In genomic region chr5:171312129-171312819, GRCh38 we compare ENCODE assay signal across 12 cellular contexts. TPM values are rescaled to one million over a fixed set of nuclear protein-coding genes. Genes with fewer than 3 reads are reported as not detected.
DNase-seq lines count a peak whose midpoint lies in the region; ATAC-seq and TF ChIP-seq lines count a peak whose summit lies in the region.
"Had no signal": no experiment of that assay in that cellular context is flagged by ENCODE, and none has a peak within 500 bp of the region (broad histone marks: within the 10 kb centered on the region; RNA-seq: fewer than 3 reads in every experiment).

No MANE protein-coding gene starts in this region.

- intact Hi-C loops in dorsolateral prefrontal cortex (cut with DNase I) = no loop called here

- H3K36me3 Mint-ChIP-seq in neural crest cell (ENCODE audit: low read depth) = peaks cover 4% of the 10 kb centered on the region

- H3K27me3 ChIP-seq in BLaER1 treated with 17β-estradiol and CSF1 and Interleukin-3, amounts not matched to agents 10 nM and 100 nM = peaks cover 49 to 78% (median 68%) of the 10 kb centered on the region in 11 experiments
- peaks cover 100% of the 10 kb centered on the region for H3K27me3 ChIP-seq in H7 (ENCODE audit: control insufficient read depth, insufficient read depth, low read length)
- peaks cover 34 to 100% (median 98%) of the 10 kb centered on the region in 45 donors for H3K27me3 ChIP-seq in dorsolateral prefrontal cortex
- peaks cover 39% of the 10 kb centered on the region for H3K27me3 ChIP-seq in effector memory CD4-positive, alpha-beta T cell (replicated peaks; ENCODE audit: control insufficient read depth, insufficient read depth, low read length, poor library complexity, severe bottlenecking)

- H3K27ac Mint-ChIP-seq in neural crest cell (ENCODE audit: unreplicated experiment) = no peak overlapping the region

- H3K9ac ChIP-seq in BLaER1 treated with 17β-estradiol and CSF1 and Interleukin-3, amounts not matched to agents 10 nM and 100 nM = no peak overlapping the region
- H3K9ac ChIP-seq: KMS-11 had no signal

- peaks cover 92% of the 10 kb centered on the region for H3K27me3 Mint-ChIP-seq in neural crest cell (ENCODE audit: low read depth)

- no peaks in the 10 kb centered on the region for H4K20me1 ChIP-seq in BLaER1 treated with 17β-estradiol and CSF1 and Interleukin-3, amounts not matched to agents 10 nM and 100 nM

- no peak for ATAC-seq in GM21360 (IDR thresholded peaks at IDR 0.05; ENCODE audit: unreplicated experiment)

- H3K4me3 ChIP-seq in BLaER1 treated with 17β-estradiol and CSF1 and Interleukin-3, amounts not matched to agents 10 nM and 100 nM = peak overlapping the region in 6 of 10 experiments; percentile 2 to 47 (median 30); a peak in 9 of 20 replicates
- H3K4me3 ChIP-seq in H7 (ENCODE audit: insufficient read depth, low read depth, low read length) = peak overlapping the region; percentile 26; the same call in 1 of the 2 replicates
- H3K4me3 ChIP-seq in dorsolateral prefrontal cortex = peak overlapping the region in 38 of 59 donors; percentile 2 to 53 (median 28)
- no peak overlapping the region for H3K4me3 ChIP-seq in effector memory CD4-positive, alpha-beta T cell (ENCODE audit: insufficient read depth, low read depth, low read length, poor library complexity, severe bottlenecking)

- DNase-seq in H7 = peak; percentile 81
- peak in 1 of 10 donors; percentile 58 for DNase-seq in dorsolateral prefrontal cortex
- DNase-seq in neural crest cell (ENCODE audit: low read depth, low spot score) = no peak
- no peak for DNase-seq in effector memory CD4-positive, alpha-beta T cell
- DNase-seq in middle frontal gyrus (ENCODE audit: extremely low spot score, low spot score) = no peak
- no peak for DNase-seq in midbrain (lab: John Stamatoyannopoulos, UW)
- DNase-seq: activated CD4-positive, CD25-positive, alpha-beta regulatory T cell; EL had no signal

- no peak overlapping the region for H3K4me2 ChIP-seq in BLaER1 treated with 17β-estradiol and CSF1 and Interleukin-3, amounts not matched to agents 10 nM and 100 nM
- H3K4me2 ChIP-seq: KMS-11 had no signal

- H3K4me3 Mint-ChIP-seq in neural crest cell = peak overlapping the region; percentile 36

- peaks cover 16% of the 10 kb centered on the region for H3K4me1 Mint-ChIP-seq in neural crest cell

- no peaks in the 10 kb centered on the region for H3K9me3 Mint-ChIP-seq in neural crest cell

- H3K4me1 ChIP-seq in BLaER1 treated with 17β-estradiol and CSF1 and Interleukin-3, amounts not matched to agents 10 nM and 100 nM = no peaks in the 10 kb centered on the region
- peaks cover 22% of the 10 kb centered on the region for H3K4me1 ChIP-seq in effector memory CD4-positive, alpha-beta T cell (ENCODE audit: control insufficient read depth, insufficient read depth, low read length, poor library complexity, severe bottlenecking)

- H3K9me3 ChIP-seq in BLaER1 treated with 17β-estradiol and CSF1 and Interleukin-3, amounts not matched to agents 10 nM and 100 nM (replicated peaks in 1 of 11) = peaks cover 95 to 99% (median 97%) of the 10 kb centered on the region in 11 experiments
- no peaks in the 10 kb centered on the region for H3K9me3 ChIP-seq in effector memory CD4-positive, alpha-beta T cell (ENCODE audit: control insufficient read depth, low read length)

- peaks cover 0 to 7% (median 0%) of the 10 kb centered on the region in 11 experiments; a peak in 1 of 22 replicates for H3K36me3 ChIP-seq in BLaER1 treated with 17β-estradiol and CSF1 and Interleukin-3, amounts not matched to agents 10 nM and 100 nM
- no peaks in the 10 kb centered on the region for H3K36me3 ChIP-seq in H7 (replicated peaks; ENCODE audit: control insufficient read depth, insufficient read depth, low read length)
- H3K36me3 ChIP-seq in effector memory CD4-positive, alpha-beta T cell (ENCODE audit: control insufficient read depth, insufficient read depth, low read length) = no peaks in the 10 kb centered on the region

- TF ChIP-seq CTCF in dorsolateral prefrontal cortex (IDR thresholded peaks at IDR 0.05 in 54 of 56, conservative IDR thresholded peaks at IDR 0.05 in 2 of 56; ENCODE audit: low read depth in 1 of 56, partially characterized antibody in 56 of 56) = no peak
- no peak for TF ChIP-seq CTCF in neural crest cell (conservative IDR thresholded peaks at IDR 0.05)

- H3K27ac ChIP-seq in BLaER1 treated with 17β-estradiol and CSF1 and Interleukin-3, amounts not matched to agents 10 nM and 100 nM = no peak overlapping the region
- peak overlapping the region in 1 of 59 donors; percentile 80 for H3K27ac ChIP-seq in dorsolateral prefrontal cortex
- no peak overlapping the region for H3K27ac ChIP-seq in effector memory CD4-positive, alpha-beta T cell (ENCODE audit: insufficient read depth, low read length, poor library complexity, severe bottlenecking)
- H3K27ac ChIP-seq: KMS-11 had no signal

RNA-seq across cellular contexts. Expression of gene TLX3, which starts 3.2 kb away (rescaled TPM):
- not detected in 2 replicates for total RNA-seq in H7 (2014; rRNA removed; shearing (Covaris generic))
- total RNA-seq in dorsolateral prefrontal cortex (not detected), neural crest cell (0.51 and 0.52 TPM in 2 replicates)
- total RNA-seq: renal cortical epithelial cell had no signal
